Comparison of ENCODE assay signal across 23 cellular contexts in genomic region chr5:138445547-138446271, GRCh38. TPM values are rescaled to one million over a fixed set of nuclear protein-coding genes. Genes with fewer than 3 reads are reported as not detected.
"Had no signal": no experiment of that assay in that cellular context is flagged by ENCODE, and none has a peak within 500 bp of the region (broad histone marks: within the 10 kb centered on the region; RNA-seq: fewer than 3 reads in every experiment).

No MANE protein-coding gene starts in this region.

- H3K4me1 ChIP-seq: psoas muscle, uterus had no signal

- H3K9me3 ChIP-seq: heart left ventricle, mucosa of descending colon, neutrophil, psoas muscle, stomach, uterus had no signal

- H3K27ac Mint-ChIP-seq: type B pancreatic cell had no signal

- H3K27me3 Mint-ChIP-seq: naive thymus-derived CD8-positive, alpha-beta T cell had no signal

- H3K36me3 ChIP-seq: heart left ventricle, neutrophil, stomach, uterus had no signal

- DNase-seq: cortex of kidney; effector CD8-positive, alpha-beta T cell; heart left ventricle; hypothalamus; kidney glomerular epithelial cell; mammary epithelial cell; psoas muscle; retina; stimulated activated CD4-positive, alpha-beta T cell treated with anti-CD3 and anti-CD28 coated beads, Interleukin-12 subunit alpha, Interleukin-12 subunit beta, amount 100 ng/mL, for 4 hours; stimulated activated naive CD4-positive, alpha-beta T cell; stomach; substantia nigra; uterus had no signal

- H3K9me3 Mint-ChIP-seq: naive thymus-derived CD8-positive, alpha-beta T cell; type B pancreatic cell had no signal

- H3K4me3 Mint-ChIP-seq: naive thymus-derived CD8-positive, alpha-beta T cell; type B pancreatic cell had no signal

- ATAC-seq: heart left ventricle; left lobe of liver; mucosa of descending colon; naive thymus-derived CD8-positive, alpha-beta T cell; psoas muscle had no signal

- H3K27me3 ChIP-seq: dorsolateral prefrontal cortex, heart left ventricle, stomach, uterus had no signal

- H3K36me3 Mint-ChIP-seq: naive thymus-derived CD8-positive, alpha-beta T cell; type B pancreatic cell had no signal

- H3K4me3 ChIP-seq: dorsolateral prefrontal cortex, heart left ventricle, mucosa of descending colon, psoas muscle, stomach, uterus had no signal

- FAIRE-seq: endometrium, frontal cortex, islet of Langerhans, small intestine had no signal

- H3K27ac ChIP-seq: heart left ventricle, neutrophil, psoas muscle, stomach, uterus had no signal

RNA-seq across cellular contexts. Expression of gene REEP2, which starts 6.9 kb away (rescaled TPM):
- total RNA-seq: left lobe of liver had no signal
